Comparison of ENCODE assay signal across 1 cellular context in the genomic region with DNA sequence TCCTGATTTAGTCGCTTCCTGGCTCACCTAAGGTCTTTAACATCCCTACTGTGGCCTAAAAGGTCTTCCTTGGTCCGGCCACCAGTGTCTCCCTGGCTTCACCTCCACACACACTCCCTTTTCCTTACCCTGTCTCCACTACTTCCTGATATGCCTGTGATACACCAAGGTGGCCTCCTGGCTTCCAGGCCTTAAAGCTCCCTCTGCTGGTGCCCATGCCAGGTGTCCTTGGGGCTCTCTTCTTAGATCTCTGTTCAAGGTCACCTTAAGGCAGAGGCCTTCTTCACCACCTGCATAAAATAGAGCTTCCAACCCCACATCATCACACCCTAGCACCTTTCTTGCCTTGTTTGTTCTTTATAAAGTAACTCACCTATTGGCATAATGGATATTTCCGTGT.
TF ChIP-seq lines count a peak whose summit lies in the region.

No MANE protein-coding gene starts in this region.

TF ChIP-seq in GM23338, 12 proteins besides CTCF, POLR2A, EP300 and RAD21 (continued from another document):
- TF ChIP-seq, protein P1, sequence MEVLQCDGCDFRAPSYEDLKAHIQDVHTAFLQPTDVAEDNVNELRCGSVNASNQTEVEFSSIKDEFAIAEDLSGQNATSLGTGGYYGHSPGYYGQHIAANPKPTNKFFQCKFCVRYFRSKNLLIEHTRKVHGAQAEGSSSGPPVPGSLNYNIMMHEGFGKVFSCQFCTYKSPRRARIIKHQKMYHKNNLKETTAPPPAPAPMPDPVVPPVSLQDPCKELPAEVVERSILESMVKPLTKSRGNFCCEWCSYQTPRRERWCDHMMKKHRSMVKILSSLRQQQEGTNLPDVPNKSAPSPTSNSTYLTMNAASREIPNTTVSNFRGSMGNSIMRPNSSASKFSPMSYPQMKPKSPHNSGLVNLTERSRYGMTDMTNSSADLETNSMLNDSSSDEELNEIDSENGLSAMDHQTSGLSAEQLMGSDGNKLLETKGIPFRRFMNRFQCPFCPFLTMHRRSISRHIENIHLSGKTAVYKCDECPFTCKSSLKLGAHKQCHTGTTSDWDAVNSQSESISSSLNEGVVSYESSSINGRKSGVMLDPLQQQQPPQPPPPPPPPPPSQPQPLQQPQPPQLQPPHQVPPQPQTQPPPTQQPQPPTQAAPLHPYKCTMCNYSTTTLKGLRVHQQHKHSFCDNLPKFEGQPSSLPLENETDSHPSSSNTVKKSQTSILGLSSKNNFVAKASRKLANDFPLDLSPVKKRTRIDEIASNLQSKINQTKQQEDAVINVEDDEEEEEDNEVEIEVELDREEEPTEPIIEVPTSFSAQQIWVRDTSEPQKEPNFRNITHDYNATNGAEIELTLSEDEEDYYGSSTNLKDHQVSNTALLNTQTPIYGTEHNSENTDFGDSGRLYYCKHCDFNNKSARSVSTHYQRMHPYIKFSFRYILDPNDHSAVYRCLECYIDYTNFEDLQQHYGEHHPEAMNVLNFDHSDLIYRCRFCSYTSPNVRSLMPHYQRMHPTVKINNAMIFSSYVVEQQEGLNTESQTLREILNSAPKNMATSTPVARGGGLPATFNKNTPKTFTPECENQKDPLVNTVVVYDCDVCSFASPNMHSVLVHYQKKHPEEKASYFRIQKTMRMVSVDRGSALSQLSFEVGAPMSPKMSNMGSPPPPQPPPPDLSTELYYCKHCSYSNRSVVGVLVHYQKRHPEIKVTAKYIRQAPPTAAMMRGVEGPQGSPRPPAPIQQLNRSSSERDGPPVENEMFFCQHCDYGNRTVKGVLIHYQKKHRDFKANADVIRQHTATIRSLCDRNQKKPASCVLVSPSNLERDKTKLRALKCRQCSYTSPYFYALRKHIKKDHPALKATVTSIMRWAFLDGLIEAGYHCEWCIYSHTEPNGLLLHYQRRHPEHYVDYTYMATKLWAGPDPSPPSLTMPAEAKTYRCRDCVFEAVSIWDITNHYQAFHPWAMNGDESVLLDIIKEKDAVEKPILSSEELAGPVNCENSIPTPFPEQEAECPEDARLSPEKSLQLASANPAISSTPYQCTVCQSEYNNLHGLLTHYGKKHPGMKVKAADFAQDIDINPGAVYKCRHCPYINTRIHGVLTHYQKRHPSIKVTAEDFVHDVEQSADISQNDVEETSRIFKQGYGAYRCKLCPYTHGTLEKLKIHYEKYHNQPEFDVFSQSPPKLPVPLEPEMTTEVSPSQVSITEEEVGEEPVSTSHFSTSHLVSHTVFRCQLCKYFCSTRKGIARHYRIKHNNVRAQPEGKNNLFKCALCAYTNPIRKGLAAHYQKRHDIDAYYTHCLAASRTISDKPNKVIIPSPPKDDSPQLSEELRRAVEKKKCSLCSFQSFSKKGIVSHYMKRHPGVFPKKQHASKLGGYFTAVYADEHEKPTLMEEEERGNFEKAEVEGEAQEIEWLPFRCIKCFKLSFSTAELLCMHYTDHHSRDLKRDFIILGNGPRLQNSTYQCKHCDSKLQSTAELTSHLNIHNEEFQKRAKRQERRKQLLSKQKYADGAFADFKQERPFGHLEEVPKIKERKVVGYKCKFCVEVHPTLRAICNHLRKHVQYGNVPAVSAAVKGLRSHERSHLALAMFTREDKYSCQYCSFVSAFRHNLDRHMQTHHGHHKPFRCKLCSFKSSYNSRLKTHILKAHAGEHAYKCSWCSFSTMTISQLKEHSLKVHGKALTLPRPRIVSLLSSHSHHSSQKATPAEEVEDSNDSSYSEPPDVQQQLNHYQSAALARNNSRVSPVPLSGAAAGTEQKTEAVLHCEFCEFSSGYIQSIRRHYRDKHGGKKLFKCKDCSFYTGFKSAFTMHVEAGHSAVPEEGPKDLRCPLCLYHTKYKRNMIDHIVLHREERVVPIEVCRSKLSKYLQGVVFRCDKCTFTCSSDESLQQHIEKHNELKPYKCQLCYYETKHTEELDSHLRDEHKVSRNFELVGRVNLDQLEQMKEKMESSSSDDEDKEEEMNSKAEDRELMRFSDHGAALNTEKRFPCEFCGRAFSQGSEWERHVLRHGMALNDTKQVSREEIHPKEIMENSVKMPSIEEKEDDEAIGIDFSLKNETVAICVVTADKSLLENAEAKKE (CRISPR knock-in tag; IDR thresholded peaks at IDR 0.05): peak; percentile 83
- no peak for TF ChIP-seq STAT1 (IDR thresholded peaks at IDR 0.05; ENCODE audit: unreplicated experiment)
- no peak for TF ChIP-seq ZNF331 (CRISPR knock-in tag; IDR thresholded peaks at IDR 0.05; ENCODE audit: low read depth)
- TF ChIP-seq POLR2AphosphoS5 (IDR thresholded peaks at IDR 0.05; ENCODE audit: low read depth): no peak
